Comparison of ENCODE assay signal across 12 cellular contexts in genomic region chr4:128354205-128354821, GRCh38.
DNase-seq lines count a peak whose midpoint lies in the region; ATAC-seq, FAIRE-seq and TF ChIP-seq lines count a peak whose summit lies in the region.
"Had no signal": no experiment of that assay in that cellular context is flagged by ENCODE, and none has a peak within 500 bp of the region (broad histone marks: within the 10 kb centered on the region; RNA-seq: fewer than 3 reads in every experiment).

No MANE protein-coding gene starts in this region.

- no peaks in the 10 kb centered on the region for H3K36me3 ChIP-seq in SJSA1
- no peaks in the 10 kb centered on the region for H3K36me3 ChIP-seq in small intestine (ENCODE audit: control insufficient read depth in 2 of 2, insufficient read depth in 2 of 2, low read length in 2 of 2)
- H3K36me3 ChIP-seq: BLaER1 treated with 17β-estradiol and CSF1 and Interleukin-3, amounts not matched to agents 10 nM and 100 nM; tibial artery had no signal

- H3K4me1 Mint-ChIP-seq in activated T-cell treated with anti-CD3 and anti-CD28 coated beads, Interleukin-2, amount 50 U/mL, for 72 hours (ENCODE audit: low read depth) = peaks cover 4% of the 10 kb centered on the region

- no peak overlapping the region for H3K4me3 Mint-ChIP-seq in activated T-cell treated with anti-CD3 and anti-CD28 coated beads, Interleukin-2, amount 50 U/mL, for 72 hours

- TF ChIP-seq POLR2A in lower leg skin (IDR thresholded peaks at IDR 0.05) = no peak

- H3K27me3 ChIP-seq in SJSA1 (replicated peaks) = no peaks in the 10 kb centered on the region
- no peaks in the 10 kb centered on the region for H3K27me3 ChIP-seq in small intestine (ENCODE audit: control insufficient read depth in 2 of 2, insufficient read depth in 2 of 2, low read length in 2 of 2)
- H3K27me3 ChIP-seq: BLaER1 treated with 17β-estradiol and CSF1 and Interleukin-3, amounts not matched to agents 10 nM and 100 nM; tibial artery had no signal

- H3K27ac ChIP-seq in SJSA1 (peak overlapping the region; percentile 94), small intestine (ENCODE audit: low read depth in 1 of 2, low read length in 1 of 2) (no peak overlapping the region)
- H3K27ac ChIP-seq: BLaER1 treated with 17β-estradiol and CSF1 and Interleukin-3, amounts not matched to agents 10 nM and 100 nM; psoas muscle; tibial artery had no signal

- intact Hi-C loops in lower leg skin (cut with DNase I; ENCODE audit: low total_unique reads) = no loop called here

- no peak for ATAC-seq in activated T-cell treated with anti-CD3 and anti-CD28 coated beads, Interleukin-2, amount 50 U/mL, for 72 hours (replicated peaks in 1 of 2)
- ATAC-seq: psoas muscle had no signal

- H3K27me3 Mint-ChIP-seq in activated T-cell treated with anti-CD3 and anti-CD28 coated beads, Interleukin-2, amount 50 U/mL, for 72 hours (ENCODE audit: low read depth) = no peaks in the 10 kb centered on the region

- no peaks in the 10 kb centered on the region; the same call in 1 of the 2 replicates for H3K9me3 ChIP-seq in SJSA1 (replicated peaks)
- H3K9me3 ChIP-seq in small intestine (ENCODE audit: control insufficient read depth, low read depth) = no peaks in the 10 kb centered on the region
- H3K9me3 ChIP-seq: BLaER1 treated with 17β-estradiol and CSF1 and Interleukin-3, amounts not matched to agents 10 nM and 100 nM; psoas muscle; tibial artery had no signal

- 59 to 63% (median 59%) methylated on average over 4 of the region's 4 CpGs for WGBS in small intestine, 3 donors
- WGBS in lower leg skin, 2 donors = 45 to 56% methylated on average over 4 of the region's 4 CpGs

- H3K4me1 ChIP-seq in SJSA1 (replicated peaks) (peaks cover 81% of the 10 kb centered on the region), small intestine (ENCODE audit: control insufficient read depth in 2 of 2, insufficient read depth in 1 of 2, low read depth in 1 of 2, low read length in 1 of 2) (peaks cover 2 to 3% of the 10 kb centered on the region in 2 donors)

- H3K9me3 Mint-ChIP-seq in activated T-cell treated with anti-CD3 and anti-CD28 coated beads, Interleukin-2, amount 50 U/mL, for 72 hours = no peaks in the 10 kb centered on the region

- peaks cover 0 to 4% of the 10 kb centered on the region in 2 donors for H3K36me3 Mint-ChIP-seq in activated T-cell treated with anti-CD3 and anti-CD28 coated beads, Interleukin-2, amount 50 U/mL, for 72 hours (ENCODE audit: insufficient read depth in 2 of 2)

- no peak overlapping the region for H3K27ac Mint-ChIP-seq in activated T-cell treated with anti-CD3 and anti-CD28 coated beads, Interleukin-2, amount 50 U/mL, for 72 hours

- FAIRE-seq in small intestine (lab: Jason Lieb, UNC) = no peak

- no peak for TF ChIP-seq CTCF in lower leg skin (IDR thresholded peaks at IDR 0.05)

- H3K4me3 ChIP-seq in SJSA1 (no peak overlapping the region), small intestine (ENCODE audit: low read depth in 1 of 2, low read length in 2 of 2) (no peak overlapping the region), lower leg skin (ENCODE audit: low read depth, poor library complexity, severe bottlenecking) (no peak overlapping the region)
- H3K4me3 ChIP-seq: BLaER1 treated with 17β-estradiol and CSF1 and Interleukin-3, amounts not matched to agents 10 nM and 100 nM; psoas muscle; tibial artery had no signal

- DNase-seq in NCI-H2227 (lab: John Stamatoyannopoulos, UW; ENCODE audit: unreplicated experiment) (peak; percentile 2), NCI-H2227 treated with DMSO at 0.1 percent for 48 hours (lab: John Stamatoyannopoulos, UW) (no peak), SJSA1 (ENCODE audit: low read depth in 1 of 2, low spot score in 2 of 2) (peak; percentile 93 to 99), glomerular endothelial cell (ENCODE audit: extremely low read depth, low read depth, low spot score) (peak; percentile 96), small intestine (peak; percentile 67), NCI-H146 treated with DMSO at 0.1 percent for 48 hours (lab: John Stamatoyannopoulos, UW; ENCODE audit: unreplicated experiment) (no peak), lower leg skin (ENCODE audit: low spot score in 2 of 2) (no peak)
- DNase-seq in activated T-cell treated with anti-CD3 and anti-CD28 coated beads, Interleukin-2, amount 50 U/mL, for 72 hours = no peak
- DNase-seq: KG1, psoas muscle, tibial artery had no signal

Comparison
In these comparisons a context has a peak if more than half of its experiments do, and no peak if none do; other contexts are left out.
1. DNase-seq: peak in NCI-H2227 (single experiment), SJSA1 (2 of 2), glomerular endothelial cell (single experiment) and small intestine (single experiment); none in NCI-H2227 treated with DMSO at 0.1 percent for 48 hours (single experiment), NCI-H146 treated with DMSO at 0.1 percent for 48 hours (single experiment), activated T-cell treated with anti-CD3 and anti-CD28 coated beads, Interleukin-2, amount 50 U/mL, for 72 hours (0 of 2) and lower leg skin (0 of 2).